Comparison of ENCODE assay signal across 14 cellular contexts in the genomic region with DNA sequence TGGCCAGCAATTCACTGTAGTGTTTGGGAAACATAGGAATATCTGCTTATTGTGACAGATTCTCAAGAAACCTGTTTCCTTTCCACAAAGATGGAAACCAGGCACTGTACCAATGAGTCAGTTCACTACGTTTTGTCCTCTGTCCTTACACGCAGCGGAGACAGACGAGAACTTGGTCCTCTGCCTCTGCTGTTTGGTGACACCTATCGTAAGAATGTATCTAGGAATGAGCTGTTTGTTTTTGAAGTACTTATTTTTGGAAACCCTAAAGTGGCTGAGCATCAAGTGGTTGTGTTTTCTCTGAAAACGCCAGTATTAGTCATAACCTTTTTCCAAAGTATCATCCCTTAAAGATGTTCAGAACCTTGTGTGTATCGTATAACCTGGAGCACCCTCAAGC.
DNase-seq lines count a peak whose midpoint lies in the region; ATAC-seq and TF ChIP-seq lines count a peak whose summit lies in the region.
"Had no signal": no experiment of that assay in that cellular context is flagged by ENCODE, and none has a peak within 500 bp of the region (broad histone marks: within the 10 kb centered on the region; RNA-seq: fewer than 3 reads in every experiment).

No MANE protein-coding gene starts in this region.

- no peak overlapping the region for H2AFZ ChIP-seq in trophoblast cell (ENCODE audit: insufficient read depth, low read length, poor library complexity)

- H3K27ac ChIP-seq in trophoblast cell (ENCODE audit: low read depth, low read length) (peak overlapping the region; percentile 80), caudate nucleus (ENCODE audit: low read depth, low read length) (no peak overlapping the region)
- H3K27ac ChIP-seq: Peyer's patch had no signal

- no peak overlapping the region for H2BK12ac ChIP-seq in trophoblast cell (ENCODE audit: low read length)

- no peak overlapping the region for H2BK5ac ChIP-seq in trophoblast cell (ENCODE audit: low read depth, low read length, poor library complexity)

- no peak overlapping the region for H4K8ac ChIP-seq in trophoblast cell (ENCODE audit: low read depth, low read length)

- no peak for TF ChIP-seq CTCF in BJ (IDR thresholded peaks at IDR 0.05; ENCODE audit: insufficient read depth, low read depth, low read length)

- H3K27me3 ChIP-seq in BJ (ENCODE audit: control insufficient read depth, insufficient read depth, low read length) (no peaks in the 10 kb centered on the region), MG63 (no peaks in the 10 kb centered on the region), trophoblast cell (ENCODE audit: insufficient read depth, low read length) (no peaks in the 10 kb centered on the region)
- H3K27me3 ChIP-seq: Peyer's patch had no signal

- H3K79me2 ChIP-seq in trophoblast cell (ENCODE audit: control insufficient read depth, insufficient read depth, low read length, poor library complexity) = no peaks in the 10 kb centered on the region

- CTCF ChIA-PET in BJ (lab: Yijun Ruan, JAX) = interaction anchor here (0.8 to 1.5 kb wide), 6 partner anchors 9 to 162 kb away, joined by 3 to 5 read pairs (median 3); no protein-coding TSS in a partner anchor

- no peak overlapping the region for H3K14ac ChIP-seq in trophoblast cell (ENCODE audit: low read length)

- H4K91ac ChIP-seq in trophoblast cell (ENCODE audit: low read depth, low read length) = no peak overlapping the region

- no peak overlapping the region for H3K4me3 ChIP-seq in BJ (ENCODE audit: low read depth, low read length)
- no peak overlapping the region for H3K4me3 ChIP-seq in MG63
- no peak overlapping the region for H3K4me3 ChIP-seq in trophoblast cell (ENCODE audit: low read depth, low read length)
- H3K4me3 ChIP-seq: mucosa of descending colon, Peyer's patch had no signal

- H3K9me3 ChIP-seq in MG63 = no peaks in the 10 kb centered on the region
- H3K9me3 ChIP-seq in trophoblast cell (ENCODE audit: insufficient read depth, low read depth, low read length) = no peaks in the 10 kb centered on the region
- H3K9me3 ChIP-seq: mucosa of descending colon, Peyer's patch had no signal

- H3K23ac ChIP-seq in trophoblast cell (ENCODE audit: low read length) = no peak overlapping the region

- H3K4me1 ChIP-seq in trophoblast cell (ENCODE audit: control insufficient read depth in 1 of 2, insufficient read depth in 2 of 2, low read length in 2 of 2) = peaks cover 10 to 22% of the 10 kb centered on the region in 2 experiments

- no peak overlapping the region for H2AK5ac ChIP-seq in trophoblast cell (ENCODE audit: low read length)

- peaks cover 10% of the 10 kb centered on the region for H3K79me1 ChIP-seq in trophoblast cell (ENCODE audit: low read length)

- H3K9ac ChIP-seq in trophoblast cell (ENCODE audit: low read length) = no peak overlapping the region

- H3K18ac ChIP-seq in trophoblast cell (ENCODE audit: low read length) = no peak overlapping the region

- DNase-seq in BJ (ENCODE audit: low read depth) (peak; percentile 96), MG63 (peak; percentile 81), epidermal melanocyte (ENCODE audit: insufficient read length, low spot score) (peak; percentile 18), trophoblast cell (peak; percentile 59 to 76), caudate nucleus (lab: John Stamatoyannopoulos, UW) (no peak)
- DNase-seq in activated CD8-positive, alpha-beta memory T cell treated with anti-CD3 and anti-CD28 coated beads, Interleukin-2, amount 50 U/mL, for 48 hours = no peak
- DNase-seq: activated CD4-positive, alpha-beta T cell treated with anti-CD3 and anti-CD28 coated beads for 48 hours; DMS153; NCI-H187; Peyer's patch; stimulated activated naive CD8-positive, alpha-beta T cell treated with anti-CD3 and anti-CD28 coated beads, Interleukin-15, amount 100 ng/mL, for 72 hours had no signal

- WGBS in trophoblast cell (ENCODE audit: extremely low coverage, insufficient coverage, insufficient read length) = no CpG with 5 or more reads among the region's 7 CpGs

- ATAC-seq in GM18517 (IDR thresholded peaks at IDR 0.05; ENCODE audit: unreplicated experiment) (no peak), GM19023 (IDR thresholded peaks at IDR 0.05; ENCODE audit: unreplicated experiment) (no peak)
- ATAC-seq: stimulated activated naive CD8-positive, alpha-beta T cell treated with anti-CD3 and anti-CD28 coated beads, Interleukin-15, amount 100 ng/mL, for 72 hours had no signal

- H4K12ac ChIP-seq in trophoblast cell (ENCODE audit: low read depth, low read length) = no peak overlapping the region

- no peak overlapping the region for H3K4me2 ChIP-seq in trophoblast cell (ENCODE audit: low read length)

- H2BK120ac ChIP-seq in trophoblast cell (ENCODE audit: insufficient read depth, low read length, poor library complexity) = no peak overlapping the region

- H3K4ac ChIP-seq in trophoblast cell (ENCODE audit: low read depth, low read length) = no peak overlapping the region

- POLR2A ChIA-PET in BJ (lab: Charles Lee) = interaction anchor here (1.0 kb wide), 1 partner anchor 100 kb away, joined by 8 read pairs; no protein-coding TSS in a partner anchor

- H3K36me3 ChIP-seq in BJ (ENCODE audit: control insufficient read depth, insufficient read depth, low read length) = peaks cover 36% of the 10 kb centered on the region
- peaks cover 57% of the 10 kb centered on the region for H3K36me3 ChIP-seq in MG63
- peaks cover 49 to 66% of the 10 kb centered on the region in 2 experiments for H3K36me3 ChIP-seq in trophoblast cell (ENCODE audit: control insufficient read depth in 1 of 2, insufficient read depth in 2 of 2, low read length in 2 of 2)

Comparison
In these comparisons a context has a peak if more than half of its experiments do, and no peak if none do; other contexts are left out.
1. DNase-seq: peak in BJ (single experiment), MG63 (single experiment), epidermal melanocyte (single experiment) and trophoblast cell (2 of 2); none in caudate nucleus (0 of 61) and activated CD8-positive, alpha-beta memory T cell treated with anti-CD3 and anti-CD28 coated beads, Interleukin-2, amount 50 U/mL, for 48 hours (single experiment).